ENCODE assay signal across 5 cellular contexts in the genomic region with DNA sequence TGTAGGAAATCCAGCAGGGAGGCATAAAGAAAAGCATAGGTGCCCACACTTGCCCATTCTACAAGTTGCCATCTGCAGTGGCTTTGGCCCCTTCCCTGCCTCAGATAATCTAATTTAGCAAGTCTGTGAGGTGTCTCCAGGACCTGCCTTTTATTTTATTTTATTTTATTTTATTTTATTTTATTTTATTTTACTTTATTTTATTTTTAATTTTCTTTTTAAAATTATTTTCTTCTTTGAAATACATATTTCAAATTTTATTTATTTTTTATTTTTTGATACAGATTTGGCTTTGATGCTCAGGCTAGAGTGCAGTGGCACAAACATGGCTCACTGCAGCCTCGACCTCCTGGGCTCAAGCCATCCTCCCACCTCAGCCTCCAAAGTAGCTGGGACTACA. TPM values are rescaled to one million over a fixed set of nuclear protein-coding genes. Genes with fewer than 3 reads are reported as not detected.
"Had no signal": no experiment of that assay in that cellular context is flagged by ENCODE, and none has a peak within 500 bp of the region (broad histone marks: within the 10 kb centered on the region; RNA-seq: fewer than 3 reads in every experiment).

No MANE protein-coding gene starts in this region.

RNA-seq across cellular contexts. Expression of a gene that starts 51.0 kb away (rescaled TPM):
- total RNA-seq: HepG2, HT-29, IMR-90, K562 had no signal
- polyA plus RNA-seq: HepG2, IgD-negative memory B cell, IMR-90, K562 had no signal
